In genomic region chr17:41896726-41897125, GRCh38 we compare ENCODE assay signal across 19 cellular contexts. TPM values are rescaled to one million over a fixed set of nuclear protein-coding genes. Genes with fewer than 3 reads are reported as not detected.
"Had no signal": no experiment of that assay in that cellular context is flagged by ENCODE, and none has a peak within 500 bp of the region (broad histone marks: within the 10 kb centered on the region; RNA-seq: fewer than 3 reads in every experiment).

No MANE protein-coding gene starts in this region.

- ATAC-seq: activated T-cell treated with anti-CD3 and anti-CD28 coated beads, Interleukin-2, amount 50 U/mL, for 72 hours; left ventricle myocardium superior; T-helper 17 cell had no signal

- DNase-seq: activated CD4-positive, alpha-beta memory T cell treated with anti-CD3 and anti-CD28 coated beads for 36 hours; activated CD4-positive, alpha-beta T cell treated with anti-CD3 and anti-CD28 coated beads for 1 hour; activated naive CD8-positive, alpha-beta T cell treated with anti-CD3 and anti-CD28 coated beads, Interleukin-2, amount 10 ng/mL, durations not matched to agents 7 days and 5 days; activated T-cell treated with anti-CD3 and anti-CD28 coated beads, Interleukin-2, amount 50 U/mL, for 72 hours; aorta; colonic mucosa; effector CD4-positive, alpha-beta T cell; erythroblast; hippocampal formation; left ventricle myocardium superior; mesenchymal stem cell; nephron progenitor cell; stimulated activated CD4-positive, alpha-beta T cell treated with anti-CD3 and anti-CD28 coated beads, Interleukin-15, amount 100 ng/mL, for 24 hours; substantia nigra; T-helper 17 cell; trophoblast cell had no signal

- H3K4me1 ChIP-seq: colonic mucosa had no signal

- H3K27ac ChIP-seq: cardiac muscle cell, colonic mucosa had no signal

- H3K4me3 ChIP-seq: cardiac muscle cell, colonic mucosa had no signal

- H3K4me1 Mint-ChIP-seq: activated naive CD8-positive, alpha-beta T cell treated with anti-CD3 and anti-CD28 coated beads, Interleukin-2, amount 10 ng/mL, durations not matched to agents 7 days and 5 days had no signal

- H3K27me3 Mint-ChIP-seq: activated CD4-positive, alpha-beta memory T cell treated with anti-CD3 and anti-CD28 coated beads for 36 hours; activated naive CD8-positive, alpha-beta T cell treated with anti-CD3 and anti-CD28 coated beads, Interleukin-2, amount 10 ng/mL, durations not matched to agents 7 days and 5 days; T-helper 17 cell had no signal

- H3K4me3 Mint-ChIP-seq: activated CD4-positive, alpha-beta memory T cell treated with anti-CD3 and anti-CD28 coated beads for 36 hours; activated naive CD8-positive, alpha-beta T cell treated with anti-CD3 and anti-CD28 coated beads, Interleukin-2, amount 10 ng/mL, durations not matched to agents 7 days and 5 days; activated T-cell treated with anti-CD3 and anti-CD28 coated beads, Interleukin-2, amount 50 U/mL, for 72 hours; nephron progenitor cell; T-helper 17 cell had no signal

- H3K27ac Mint-ChIP-seq: activated CD4-positive, alpha-beta memory T cell treated with anti-CD3 and anti-CD28 coated beads for 36 hours; activated naive CD8-positive, alpha-beta T cell treated with anti-CD3 and anti-CD28 coated beads, Interleukin-2, amount 10 ng/mL, durations not matched to agents 7 days and 5 days; activated T-cell treated with anti-CD3 and anti-CD28 coated beads, Interleukin-2, amount 50 U/mL, for 72 hours; T-helper 17 cell had no signal

- H3K9me3 ChIP-seq: colonic mucosa had no signal

- H3K27me3 ChIP-seq: cardiac muscle cell, colonic mucosa had no signal

- H3K9me3 Mint-ChIP-seq: activated CD4-positive, alpha-beta memory T cell treated with anti-CD3 and anti-CD28 coated beads for 36 hours; activated naive CD8-positive, alpha-beta T cell treated with anti-CD3 and anti-CD28 coated beads, Interleukin-2, amount 10 ng/mL, durations not matched to agents 7 days and 5 days; activated T-cell treated with anti-CD3 and anti-CD28 coated beads, Interleukin-2, amount 50 U/mL, for 72 hours; nephron progenitor cell had no signal

RNA-seq across cellular contexts. Expression of gene KLHL10, which starts 59.1 kb away (rescaled TPM):
- total RNA-seq: activated naive CD8-positive, alpha-beta T cell treated with anti-CD3 and anti-CD28 coated beads, Interleukin-2, amount 10 ng/mL, durations not matched to agents 7 days and 5 days; colonic mucosa; kidney epithelial cell; pulmonary artery endothelial cell; T-helper 17 cell had no signal
- polyA plus RNA-seq: cardiac muscle cell had no signal
